Comparison of ENCODE assay signal across 1 cellular context in the genomic region with DNA sequence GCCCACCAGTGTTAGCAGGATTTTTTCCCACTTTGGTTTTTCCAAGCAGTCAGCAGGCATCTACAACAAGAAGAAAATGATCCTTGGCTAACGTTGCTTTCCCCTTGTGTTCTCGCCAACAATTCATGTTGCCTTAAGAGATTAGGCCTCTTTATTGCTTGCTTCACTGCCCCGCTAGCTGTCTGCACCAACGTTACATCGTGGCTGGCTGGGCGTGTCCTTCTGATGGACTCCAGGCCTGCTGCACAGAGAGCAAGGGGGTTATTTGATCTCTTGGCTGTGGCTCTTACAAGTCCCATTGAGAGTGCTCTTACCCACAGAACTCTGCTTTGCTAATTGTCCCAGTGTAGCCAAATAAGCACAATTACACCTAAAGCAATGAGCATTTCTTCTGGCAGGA.
TF ChIP-seq lines count a peak whose summit lies in the region.

No MANE protein-coding gene starts in this region.

TF ChIP-seq in IMR-90, 13 proteins besides CTCF, POLR2A, EP300 and RAD21:
- TF ChIP-seq MAZ (IDR thresholded peaks at IDR 0.05; ENCODE audit: borderline replicate concordance, low read depth, low read length): no peak
- TF ChIP-seq CHD1 (IDR thresholded peaks at IDR 0.05; ENCODE audit: low read depth, low read length): no peak
- TF ChIP-seq MAFK (IDR thresholded peaks at IDR 0.05; ENCODE audit: low read depth, low read length): no peak
- no peak for TF ChIP-seq BHLHE40 (IDR thresholded peaks at IDR 0.05; ENCODE audit: low read depth, low read length)
- no peak for TF ChIP-seq NFE2L2 (IDR thresholded peaks at IDR 0.05; ENCODE audit: low read depth, low read length)
- no peak for TF ChIP-seq RCOR1 (IDR thresholded peaks at IDR 0.05; ENCODE audit: insufficient replicate concordance, low read length)
- no peak for TF ChIP-seq USF2 (IDR thresholded peaks at IDR 0.05; ENCODE audit: low read depth, low read length)
- TF ChIP-seq MXI1 (IDR thresholded peaks at IDR 0.05; ENCODE audit: borderline replicate concordance, low read depth, low read length): no peak
- no peak for TF ChIP-seq RFX5 (IDR thresholded peaks at IDR 0.05; ENCODE audit: low read depth, low read length)
- no peak for TF ChIP-seq ELK1 (IDR thresholded peaks at IDR 0.05; ENCODE audit: borderline replicate concordance, low read depth, low read length)
TF ChIP-seq in IMR-90: peak in this region for 0.
